In the genomic region with DNA sequence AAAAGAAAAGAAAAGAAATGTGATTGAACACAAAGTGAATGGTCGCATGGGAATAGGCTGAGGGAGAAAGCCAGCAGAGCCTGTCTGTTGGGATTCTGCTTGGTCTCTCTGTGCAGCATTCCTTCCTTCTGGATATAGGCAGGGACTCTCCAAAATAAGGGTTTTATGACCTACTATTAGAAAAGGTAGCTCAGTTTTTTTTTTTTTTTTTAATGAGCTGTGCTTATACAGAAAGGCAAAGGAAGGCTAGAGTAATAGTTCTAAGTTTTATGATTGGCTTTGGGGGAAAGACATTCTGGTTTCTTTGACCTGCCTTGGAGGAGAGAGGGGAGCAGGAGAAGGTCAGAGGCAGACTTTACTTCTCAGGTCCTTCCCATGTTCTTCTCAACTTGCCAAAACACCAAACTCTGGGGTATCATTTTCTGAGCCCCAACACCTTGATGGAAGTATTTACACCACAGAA, we compare ENCODE assay signal across 12 cellular contexts. TPM values are rescaled to one million over a fixed set of nuclear protein-coding genes. Genes with fewer than 3 reads are reported as not detected.
A peak's percentile ranks its signal among the peaks of the same experiment; 100 is the strongest.
DNase-seq lines count a peak whose midpoint lies in the region; FAIRE-seq and TF ChIP-seq lines count a peak whose summit lies in the region.
"Had no signal": no experiment of that assay in that cellular context is flagged by ENCODE, and none has a peak within 500 bp of the region (broad histone marks: within the 10 kb centered on the region; RNA-seq: fewer than 3 reads in every experiment).

No MANE protein-coding gene starts in this region.

- H4K8ac ChIP-seq in neuronal stem cell (ENCODE audit: low read depth, low read length), result no peak overlapping the region

- peak overlapping the region; percentile 30 for H3K4me3 Mint-ChIP-seq in endodermal cell

- H3K4me2 ChIP-seq in Karpas-422 (ENCODE audit: low read depth, low read length, poor library complexity, severe bottlenecking) (no peak overlapping the region), neuronal stem cell (ENCODE audit: insufficient read depth, low read length, poor library complexity, severe bottlenecking) (no peak overlapping the region)

- H3K4ac ChIP-seq in neuronal stem cell (ENCODE audit: low read length), result no peak overlapping the region

- H3K9me3 Mint-ChIP-seq in endodermal cell, result peaks cover 2% of the 10 kb centered on the region

- H2AK5ac ChIP-seq in neuronal stem cell (ENCODE audit: low read depth, low read length), result no peak overlapping the region

- H3K27ac ChIP-seq in Karpas-422 (ENCODE audit: low read length) (no peak overlapping the region), endodermal cell (ENCODE audit: low read depth, low read length) (peak overlapping the region; percentile 91), neuronal stem cell (replicated peaks; ENCODE audit: low read length) (no peak overlapping the region), tibial nerve (no peak overlapping the region)

- 70% methylated on average over 1 of the region's 1 CpG; no CpG with 5 or more reads in 1 of the 2 experiments for WGBS in endodermal cell (ENCODE audit: insufficient coverage in 1 of 2, insufficient read length in 1 of 2), 2 experiments
- WGBS in neuronal stem cell (ENCODE audit: extremely low coverage in 2 of 2, insufficient read length in 2 of 2, insufficient replicate concordance in 1 of 2), 2 donors, result no CpG with 5 or more reads among the region's 1 CpG
- 95 to 97% methylated on average over 1 of the region's 1 CpG for WGBS in tibial nerve, 2 donors

- TF ChIP-seq CTCF in endodermal cell (conservative IDR thresholded peaks at IDR 0.05) (no peak), tibial nerve (IDR thresholded peaks at IDR 0.05) (no peak)

- H3K4me1 Mint-ChIP-seq in endodermal cell, result peaks cover 46% of the 10 kb centered on the region

- H2BK12ac ChIP-seq in neuronal stem cell (ENCODE audit: low read length), result no peak overlapping the region

- no peaks in the 10 kb centered on the region for H3K36me3 Mint-ChIP-seq in endodermal cell (ENCODE audit: low read depth)

- H3K9ac ChIP-seq in Karpas-422 (ENCODE audit: low read length) (no peak overlapping the region), endodermal cell (ENCODE audit: extremely low read depth, low read length, poor library complexity, severe bottlenecking) (peak overlapping the region; percentile 70), neuronal stem cell (ENCODE audit: low read depth, low read length, poor library complexity) (no peak overlapping the region)

- no peaks in the 10 kb centered on the region for H3K9me3 ChIP-seq in Karpas-422 (ENCODE audit: low read length)
- H3K9me3 ChIP-seq in endodermal cell (ENCODE audit: control insufficient read depth, low read length), result no peaks in the 10 kb centered on the region
- H3K9me3 ChIP-seq in neuronal stem cell (replicated peaks in 1 of 2; ENCODE audit: control insufficient read depth in 2 of 2, insufficient read depth in 1 of 2, low read depth in 1 of 2, low read length in 2 of 2), result peaks cover 0 to 3% of the 10 kb centered on the region in 2 donors
- H3K9me3 ChIP-seq in tibial nerve, result no peaks in the 10 kb centered on the region
- H3K9me3 ChIP-seq: esophagus muscularis mucosa had no signal

- DNase-seq in Karpas-422, result peak; percentile 15
- no peak for DNase-seq in endodermal cell
- no peak for DNase-seq in neuronal stem cell (ENCODE audit: low spot score)
- no peak for DNase-seq in EL
- DNase-seq in hepatic stellate cell (ENCODE audit: low spot score), result no peak
- no peak for DNase-seq in tibial nerve (ENCODE audit: low spot score in 2 of 2)
- DNase-seq: activated CD4-positive, alpha-beta T cell treated with anti-CD3 and anti-CD28 coated beads, Interleukin-2, amount 50 U/mL, for 48 hours; anterior cingulate cortex; NCI-H446 treated with DMSO at 0.1 percent for 48 hours had no signal

- no peak for TF ChIP-seq POLR2A in tibial nerve (IDR thresholded peaks at IDR 0.05)

- H2AFZ ChIP-seq in Karpas-422 (ENCODE audit: low read length) (no peak overlapping the region), neuronal stem cell (ENCODE audit: low read length) (peak overlapping the region; percentile 84)

- no peak overlapping the region for H3K23ac ChIP-seq in neuronal stem cell (ENCODE audit: low read depth, low read length, poor library complexity)

- H3K18ac ChIP-seq in neuronal stem cell (ENCODE audit: low read length), result no peak overlapping the region

- H3K27ac Mint-ChIP-seq in endodermal cell, result peak overlapping the region; percentile 93

- no peaks in the 10 kb centered on the region for H3K4me1 ChIP-seq in Karpas-422 (ENCODE audit: low read length)
- peaks cover 7% of the 10 kb centered on the region for H3K4me1 ChIP-seq in endodermal cell (ENCODE audit: control insufficient read depth, insufficient read depth, low read length)
- H3K4me1 ChIP-seq in neuronal stem cell (ENCODE audit: control insufficient read depth in 2 of 2, insufficient read depth in 1 of 2, low read depth in 1 of 2, low read length in 2 of 2), result peaks cover 19 to 26% of the 10 kb centered on the region in 2 donors
- H3K4me1 ChIP-seq in tibial nerve, result peaks cover 0 to 17% (median 9%) of the 10 kb centered on the region in 4 donors

- no peak overlapping the region for H4K91ac ChIP-seq in neuronal stem cell (ENCODE audit: low read depth, low read length, poor library complexity)

- no peak overlapping the region for H3K14ac ChIP-seq in neuronal stem cell (ENCODE audit: low read length)

- H3K4me3 ChIP-seq in Karpas-422 (ENCODE audit: low read length) (no peak overlapping the region), endodermal cell (ENCODE audit: low read length) (peak overlapping the region; percentile 62), neuronal stem cell (ENCODE audit: low read length in 2 of 2) (no peak overlapping the region), tibial nerve (no peak overlapping the region)
- H3K4me3 ChIP-seq: esophagus muscularis mucosa had no signal

- FAIRE-seq in G401.6 (lab: Jason Lieb, UNC), result peak; percentile 17
- FAIRE-seq: urothelium cell line had no signal

- no peak for TF ChIP-seq EP300 in tibial nerve (IDR thresholded peaks at IDR 0.05)

- H3K27me3 Mint-ChIP-seq in endodermal cell (ENCODE audit: insufficient read depth), result no peaks in the 10 kb centered on the region

- no peaks in the 10 kb centered on the region for H3K79me2 ChIP-seq in Karpas-422 (ENCODE audit: low read length)

- H2BK5ac ChIP-seq in neuronal stem cell (ENCODE audit: low read length), result no peak overlapping the region

- no peaks in the 10 kb centered on the region for H3K36me3 ChIP-seq in Karpas-422 (ENCODE audit: insufficient read depth, low read length)
- H3K36me3 ChIP-seq in endodermal cell (ENCODE audit: control insufficient read depth, insufficient read depth, low read length), result no peaks in the 10 kb centered on the region
- H3K36me3 ChIP-seq in neuronal stem cell (replicated peaks in 1 of 2; ENCODE audit: control insufficient read depth in 2 of 2, insufficient read depth in 2 of 2, low read length in 2 of 2), result no peaks in the 10 kb centered on the region
- no peaks in the 10 kb centered on the region for H3K36me3 ChIP-seq in tibial nerve
- H3K36me3 ChIP-seq: esophagus muscularis mucosa had no signal

- no peak overlapping the region for H2BK120ac ChIP-seq in neuronal stem cell (ENCODE audit: low read depth, low read length)

- H3K9me2 ChIP-seq in Karpas-422 (replicated peaks; ENCODE audit: insufficient read depth, low read length), result no peaks in the 10 kb centered on the region

- no peaks in the 10 kb centered on the region for H4K20me1 ChIP-seq in Karpas-422 (ENCODE audit: insufficient read depth, low read depth, low read length)

- H2BK15ac ChIP-seq in neuronal stem cell (ENCODE audit: low read length), result no peak overlapping the region

- peaks cover 2% of the 10 kb centered on the region for H3K79me1 ChIP-seq in neuronal stem cell (ENCODE audit: low read depth, low read length)

- H3K27me3 ChIP-seq in Karpas-422 (ENCODE audit: low read length) (no peaks in the 10 kb centered on the region), endodermal cell (ENCODE audit: control insufficient read depth, insufficient read depth, low read length, poor library complexity, severe bottlenecking) (no peaks in the 10 kb centered on the region), neuronal stem cell (ENCODE audit: control insufficient read depth in 3 of 3, insufficient read depth in 3 of 3, low read depth in 1 of 3, low read length in 3 of 3) (no peaks in the 10 kb centered on the region), tibial nerve (no peaks in the 10 kb centered on the region)
- H3K27me3 ChIP-seq: esophagus muscularis mucosa had no signal

RNA-seq across cellular contexts. Expression of gene IER3, which starts 18.8 kb away (rescaled TPM):
- total RNA-seq in Karpas-422 (2014; rRNA removed; shearing (Covaris generic); ENCODE audit: low replicate concordance), result 0.19 and 0.54 TPM in 2 replicates
- total RNA-seq in endodermal cell (100 to 1,000 TPM; 102 to 136 TPM), tibial nerve (10 to 100 TPM in 1 of 4 donors, 1 to 10 TPM in 3; 4.5 to 15.3 (median 8.0) TPM)
- polyA plus RNA-seq in endodermal cell (2013, experiment 1 of 2), result 51.3 TPM
- 74.4 TPM for polyA plus RNA-seq in endodermal cell (2013, experiment 2 of 2)
- polyA plus RNA-seq in neuronal stem cell (2013, experiment 1 of 2), result 11.0 TPM
- 10.9 TPM for polyA plus RNA-seq in neuronal stem cell (2013, experiment 2 of 2)

RNA-seq across cellular contexts. Expression of gene FLOT1, which starts 20.7 kb away (rescaled TPM):
- 58.2 and 103 TPM in 2 replicates for total RNA-seq in Karpas-422 (2014; rRNA removed; shearing (Covaris generic); ENCODE audit: low replicate concordance)
- 100 to 1,000 TPM; 121 to 141 TPM for total RNA-seq in endodermal cell
- 119 TPM for polyA plus RNA-seq in endodermal cell (2013, experiment 1 of 2)
- 111 TPM for polyA plus RNA-seq in endodermal cell (2013, experiment 2 of 2)
- 107 TPM for polyA plus RNA-seq in neuronal stem cell (2013, experiment 1 of 2)
- polyA plus RNA-seq in neuronal stem cell (2013, experiment 2 of 2), result 102 TPM
- 100 to 1,000 TPM in 1 of 4 donors, 10 to 100 TPM in 3; 83.1 to 157 (median 94.6) TPM for total RNA-seq in tibial nerve

RNA-seq across cellular contexts. Expression of gene TUBB, which starts 43.0 kb away (rescaled TPM):
- total RNA-seq in Karpas-422 (2014; rRNA removed; shearing (Covaris generic); ENCODE audit: low replicate concordance), result 403 and 427 TPM in 2 replicates
- 1,000 to 10,000 TPM; 1,504 to 1,815 TPM for total RNA-seq in endodermal cell
- 2,363 TPM for polyA plus RNA-seq in endodermal cell (2013, experiment 1 of 2)
- 2,162 TPM for polyA plus RNA-seq in endodermal cell (2013, experiment 2 of 2)
- 2,147 TPM for polyA plus RNA-seq in neuronal stem cell (2013, experiment 1 of 2)
- polyA plus RNA-seq in neuronal stem cell (2013, experiment 2 of 2), result 2,146 TPM
- total RNA-seq in tibial nerve, result 100 to 1,000 TPM; 152 to 218 (median 207) TPM

RNA-seq across cellular contexts. Expression of gene MDC1, which starts 46.1 kb away (rescaled TPM):
- total RNA-seq in Karpas-422 (2014; rRNA removed; shearing (Covaris generic); ENCODE audit: low replicate concordance), result 9.4 and 11.0 TPM in 2 replicates
- total RNA-seq in endodermal cell (10 to 100 TPM; 79.0 to 95.1 TPM), tibial nerve (10 to 100 TPM; 21.3 to 36.0 (median 26.2) TPM)
- polyA plus RNA-seq in endodermal cell (2013, experiment 1 of 2), result 80.0 TPM
- 74.0 TPM for polyA plus RNA-seq in endodermal cell (2013, experiment 2 of 2)
- 50.3 TPM for polyA plus RNA-seq in neuronal stem cell (2013, experiment 1 of 2)
- polyA plus RNA-seq in neuronal stem cell (2013, experiment 2 of 2), result 51.5 TPM

Comparison
In these comparisons a context has a peak if more than half of its experiments do, and no peak if none do; other contexts are left out.
1. RNA of gene IER3, which starts 18.8 kb away (total RNA-seq): 102 to 136 TPM in endodermal cell; 4.5 to 15.3 TPM in tibial nerve and 0.19 to 0.54 TPM in Karpas-422; every median in the first group is over 4 times any median in the second.